Comparison of ENCODE assay signal across 6 cellular contexts in the genomic region with DNA sequence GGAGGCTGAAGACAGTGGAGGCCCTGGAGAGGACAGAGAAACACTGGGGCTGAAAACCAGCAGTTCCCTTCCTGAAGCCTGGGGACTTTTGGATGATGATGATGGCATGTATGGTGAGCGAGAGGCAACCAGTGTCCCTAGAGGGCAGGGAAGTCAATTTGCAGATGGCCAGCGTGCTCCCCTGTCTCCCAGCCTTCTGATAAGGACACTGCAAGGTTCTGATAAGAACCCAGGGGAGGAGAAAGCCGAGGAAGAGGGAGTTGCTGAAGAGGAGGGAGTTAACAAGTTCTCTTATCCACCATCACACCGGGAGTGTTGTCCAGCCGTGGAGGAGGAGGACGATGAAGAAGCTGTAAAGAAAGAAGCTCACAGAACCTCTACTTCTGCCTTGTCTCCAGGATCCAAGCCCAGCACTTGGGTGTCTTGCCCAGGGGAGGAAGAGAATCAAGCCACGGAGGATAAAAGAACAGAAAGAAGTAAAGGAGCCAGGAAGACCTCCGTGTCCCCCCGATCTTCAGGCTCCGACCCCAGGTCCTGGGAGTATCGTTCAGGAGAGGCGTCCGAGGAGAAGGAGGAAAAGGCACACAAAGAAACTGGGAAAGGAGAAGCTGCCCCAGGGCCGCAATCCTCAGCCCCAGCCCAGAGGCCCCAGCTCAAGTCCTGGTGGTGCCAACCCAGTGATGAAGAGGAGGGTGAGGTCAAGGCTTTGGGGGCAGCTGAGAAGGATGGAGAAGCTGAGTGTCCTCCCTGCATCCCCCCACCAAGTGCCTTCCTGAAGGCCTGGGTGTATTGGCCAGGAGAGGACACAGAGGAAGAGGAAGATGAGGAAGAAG.
DNase-seq lines count a peak whose midpoint lies in the region; ATAC-seq and TF ChIP-seq lines count a peak whose summit lies in the region.

No MANE protein-coding gene starts in this region.

- no peaks in the 10 kb centered on the region for H3K27me3 ChIP-seq in WERI-Rb-1 (ENCODE audit: insufficient read depth, low read depth, severe bottlenecking)

- peaks cover 52% of the 10 kb centered on the region for H3K36me3 ChIP-seq in WERI-Rb-1

- peak overlapping the region; percentile 87; the same call in 1 of the 2 replicates for H3K27ac ChIP-seq in WERI-Rb-1

- ATAC-seq in HG03354 (IDR thresholded peaks at IDR 0.05; ENCODE audit: poor library complexity, severe bottlenecking, unreplicated experiment) = no peak

- peak overlapping the region; percentile 100 for H3K4me3 ChIP-seq in WERI-Rb-1 (ENCODE audit: low read depth, low read length)

- no peaks in the 10 kb centered on the region for H3K9me3 ChIP-seq in WERI-Rb-1 (ENCODE audit: severe bottlenecking)

- DNase-seq in CMK (ENCODE audit: low read depth) (peak; percentile 96), WERI-Rb-1 (no peak), iPS-NIHi11 (ENCODE audit: low spot score) (peak; percentile 1), NCI-H146 treated with DMSO at 0.1 percent for 48 hours (lab: John Stamatoyannopoulos, UW; ENCODE audit: unreplicated experiment) (no peak)
- no peak for DNase-seq in stimulated activated CD4-positive, alpha-beta T cell treated with anti-CD3 and anti-CD28 coated beads, Interleukin-1b, Interleukin-23, amount 100 ng/mL, for 48 hours

- no peak for TF ChIP-seq CTCF in WERI-Rb-1 (IDR thresholded peaks at IDR 0.05; ENCODE audit: low read depth, low read length)

Comparison
In these comparisons a context has a peak if more than half of its experiments do, and no peak if none do; other contexts are left out.
1. DNase-seq: peak in CMK (single experiment) and iPS-NIHi11 (single experiment); none in WERI-Rb-1 (single experiment), NCI-H146 treated with DMSO at 0.1 percent for 48 hours (single experiment) and stimulated activated CD4-positive, alpha-beta T cell treated with anti-CD3 and anti-CD28 coated beads, Interleukin-1b, Interleukin-23, amount 100 ng/mL, for 48 hours (single experiment).